Comparison of ENCODE assay signal across 1 cellular context in genomic region chr9:97497558-97498375, GRCh38. TPM values are rescaled to one million over a fixed set of nuclear protein-coding genes. Genes with fewer than 3 reads are reported as not detected.
"Had no signal": no experiment of that assay in that cellular context is flagged by ENCODE, and none has a peak within 500 bp of the region (broad histone marks: within the 10 kb centered on the region; RNA-seq: fewer than 3 reads in every experiment).

No MANE protein-coding gene starts in this region.

RNA-seq across cellular contexts. Expression of gene TMOD1, which starts 3.7 kb away (rescaled TPM):
- total RNA-seq: HT-29 had no signal
